ENCODE assay signal across 8 cellular contexts in genomic region chr12:50222275-50222783, GRCh38. TPM values are rescaled to one million over a fixed set of nuclear protein-coding genes. Genes with fewer than 3 reads are reported as not detected.
DNase-seq lines count a peak whose midpoint lies in the region; ATAC-seq and TF ChIP-seq lines count a peak whose summit lies in the region.

No MANE protein-coding gene starts in this region.

- H3K27ac Mint-ChIP-seq in CD4-positive, alpha-beta T cell = no peak overlapping the region
- H3K27ac Mint-ChIP-seq in GM23338 (no peak overlapping the region), glutamatergic neuron (ENCODE audit: unreplicated experiment) (no peak overlapping the region)
- no peak overlapping the region for H3K27ac Mint-ChIP-seq in activated naive CD8-positive, alpha-beta T cell treated with anti-CD3 and anti-CD28 coated beads, Interleukin-2, amount 10 ng/mL, durations not matched to agents 7 days and 5 days

- CTCF ChIA-PET in CD4-positive, alpha-beta T cell (lab: Charles Lee) = interaction anchor here (0.6 to 2.1 kb wide), 6 partner anchors 11 to 277 kb away, joined by 3 to 8 read pairs (median 4); partner anchors contain the start of genes COX14 and SMARCD1

- peak overlapping the region; percentile 85 for H3K4me2 ChIP-seq in GM23338

- peak overlapping the region; percentile 51 for H3K27ac ChIP-seq in CD4-positive, alpha-beta T cell (ENCODE audit: low read depth, low read length)
- peak overlapping the region; percentile 76 for H3K27ac ChIP-seq in GM23338 (ENCODE audit: low read depth)

- peaks cover 15% of the 10 kb centered on the region for H3K4me1 ChIP-seq in GM23338 (ENCODE audit: insufficient read depth)

- no peaks in the 10 kb centered on the region for H3K27me3 ChIP-seq in CD4-positive, alpha-beta T cell (ENCODE audit: control insufficient read depth, insufficient read depth, low read length)
- H3K27me3 ChIP-seq in GM23338 (ENCODE audit: insufficient read depth) = no peaks in the 10 kb centered on the region

- DNase-seq in CD4-positive, alpha-beta T cell = no peak
- peak; percentile 80 for DNase-seq in GM23338 (ENCODE audit: low spot score)
- peak; percentile 88 for DNase-seq in NCI-H69 (lab: John Stamatoyannopoulos, UW)
- DNase-seq in activated naive CD8-positive, alpha-beta T cell treated with anti-CD3 and anti-CD28 coated beads, Interleukin-2, amount 10 ng/mL, durations not matched to agents 7 days and 5 days = no peak
- peak; percentile 55 for DNase-seq in glutamatergic neuron
- DNase-seq in omental fat pad (ENCODE audit: low spot score) = no peak

- peak; percentile 49 for ATAC-seq in CD4-positive, alpha-beta T cell (ENCODE audit: poor library complexity)
- ATAC-seq in GM23338 (peak; percentile 90), omental fat pad (ENCODE audit: low FRiP score) (peak; percentile 81), HG03571 (IDR thresholded peaks at IDR 0.05; ENCODE audit: unreplicated experiment) (no peak), GM19035 (IDR thresholded peaks at IDR 0.05; ENCODE audit: unreplicated experiment) (no peak)
- peak; percentile 40 for ATAC-seq in activated naive CD8-positive, alpha-beta T cell treated with anti-CD3 and anti-CD28 coated beads, Interleukin-2, amount 10 ng/mL, durations not matched to agents 7 days and 5 days (ENCODE audit: low read depth)

- H3K4me3 Mint-ChIP-seq in CD4-positive, alpha-beta T cell = no peak overlapping the region
- H3K4me3 Mint-ChIP-seq in GM23338 (no peak overlapping the region), glutamatergic neuron (ENCODE audit: unreplicated experiment) (no peak overlapping the region)
- H3K4me3 Mint-ChIP-seq in activated naive CD8-positive, alpha-beta T cell treated with anti-CD3 and anti-CD28 coated beads, Interleukin-2, amount 10 ng/mL, durations not matched to agents 7 days and 5 days = no peak overlapping the region

- H3K4me1 Mint-ChIP-seq in CD4-positive, alpha-beta T cell (ENCODE audit: low read depth) = peaks cover 25% of the 10 kb centered on the region
- H3K4me1 Mint-ChIP-seq in GM23338 = peaks cover 13% of the 10 kb centered on the region
- H3K4me1 Mint-ChIP-seq in activated naive CD8-positive, alpha-beta T cell treated with anti-CD3 and anti-CD28 coated beads, Interleukin-2, amount 10 ng/mL, durations not matched to agents 7 days and 5 days = peaks cover 20% of the 10 kb centered on the region
- peaks cover 3% of the 10 kb centered on the region for H3K4me1 Mint-ChIP-seq in glutamatergic neuron (ENCODE audit: low read depth, unreplicated experiment)

- no peaks in the 10 kb centered on the region for H3K36me3 Mint-ChIP-seq in CD4-positive, alpha-beta T cell (ENCODE audit: low read depth)
- peaks cover 8% of the 10 kb centered on the region; the same call in 2 of the 3 replicates for H3K36me3 Mint-ChIP-seq in GM23338 (ENCODE audit: low read depth)
- no peaks in the 10 kb centered on the region for H3K36me3 Mint-ChIP-seq in activated naive CD8-positive, alpha-beta T cell treated with anti-CD3 and anti-CD28 coated beads, Interleukin-2, amount 10 ng/mL, durations not matched to agents 7 days and 5 days
- H3K36me3 Mint-ChIP-seq in glutamatergic neuron (ENCODE audit: unreplicated experiment) = no peaks in the 10 kb centered on the region

- H3K27me3 Mint-ChIP-seq in CD4-positive, alpha-beta T cell = no peaks in the 10 kb centered on the region
- H3K27me3 Mint-ChIP-seq in GM23338 (ENCODE audit: insufficient read depth, low read depth, poor library complexity) (peaks cover 6% of the 10 kb centered on the region), glutamatergic neuron (ENCODE audit: unreplicated experiment) (peaks cover 2% of the 10 kb centered on the region)
- H3K27me3 Mint-ChIP-seq in activated naive CD8-positive, alpha-beta T cell treated with anti-CD3 and anti-CD28 coated beads, Interleukin-2, amount 10 ng/mL, durations not matched to agents 7 days and 5 days = no peaks in the 10 kb centered on the region

- H3K9me3 ChIP-seq in CD4-positive, alpha-beta T cell (ENCODE audit: control insufficient read depth, low read length) = no peaks in the 10 kb centered on the region

- H4K20me1 ChIP-seq in GM23338 (replicated peaks; ENCODE audit: insufficient read depth) = no peaks in the 10 kb centered on the region

- peaks cover 45% of the 10 kb centered on the region for H3K79me2 ChIP-seq in GM23338 (replicated peaks; ENCODE audit: insufficient read depth)

- POLR2A ChIA-PET in CD4-positive, alpha-beta T cell (lab: Charles Lee) = interaction anchor here (0.6 to 4.6 kb wide), 9 partner anchors 10 to 137 kb away, joined by 3 to 57 read pairs (median 5); partner anchors contain the start of genes CERS5, COX14, LIMA1 and SMARCD1
- POLR2A ChIA-PET in activated naive CD8-positive, alpha-beta T cell treated with anti-CD3 and anti-CD28 coated beads, Interleukin-2, amount 10 ng/mL, durations not matched to agents 7 days and 5 days (lab: Charles Lee) = interaction anchor here (1.4 to 2.8 kb wide), 4 partner anchors 11 to 137 kb away, joined by 7 to 20 read pairs (median 11); partner anchors contain the start of genes COX14, LIMA1 and SMARCD1

- H3K36me3 ChIP-seq in GM23338 (ENCODE audit: insufficient read depth) = no peaks in the 10 kb centered on the region

- peak overlapping the region; percentile 60 for H3K4me3 ChIP-seq in GM23338

- no peaks in the 10 kb centered on the region for H3K9me3 Mint-ChIP-seq in CD4-positive, alpha-beta T cell
- H3K9me3 Mint-ChIP-seq in GM23338 = no peaks in the 10 kb centered on the region
- H3K9me3 Mint-ChIP-seq in activated naive CD8-positive, alpha-beta T cell treated with anti-CD3 and anti-CD28 coated beads, Interleukin-2, amount 10 ng/mL, durations not matched to agents 7 days and 5 days = no peaks in the 10 kb centered on the region
- H3K9me3 Mint-ChIP-seq in glutamatergic neuron (ENCODE audit: unreplicated experiment) = peaks cover 2% of the 10 kb centered on the region

- TF ChIP-seq CTCF in CD4-positive, alpha-beta T cell (IDR thresholded peaks at IDR 0.05) = no peak
- peak in 1 of 2 experiments; percentile 19; a peak in 1 of 4 replicates for TF ChIP-seq CTCF in GM23338 (conservative IDR thresholded peaks at IDR 0.05; ENCODE audit: low read depth in 2 of 2)
- TF ChIP-seq CTCF in glutamatergic neuron (IDR thresholded peaks at IDR 0.05; ENCODE audit: partially characterized antibody, unreplicated experiment) = no peak
- TF ChIP-seq CTCF in omental fat pad (IDR thresholded peaks at IDR 0.05) = no peak

- intact Hi-C loops in CD4-positive, alpha-beta T cell (cut with DNase I, micrococcal nuclease) = loop anchor here (5.0 kb wide), 2 partner anchors 60 to 180 kb away; partner anchors contain the start of genes LIMA1 (in 2 of the 2) and LARP4 (in 1 of the 2)

- H3F3A ChIP-seq in GM23338 (replicated peaks; ENCODE audit: low read depth) = no peaks in the 10 kb centered on the region

- H2AFZ ChIP-seq in GM23338 = no peak overlapping the region

- no peaks in the 10 kb centered on the region for H3K9me2 ChIP-seq in GM23338 (ENCODE audit: insufficient read depth)

TF ChIP-seq in GM23338, 12 proteins besides CTCF, POLR2A, EP300 and RAD21 (continues in another document):
- TF ChIP-seq POLR2AphosphoS5 (IDR thresholded peaks at IDR 0.05; ENCODE audit: low read depth) = peak; percentile 76

RNA-seq across cellular contexts. Expression of gene CERS5, which starts 55.2 kb away (rescaled TPM):
- 10 to 100 TPM; 42.3 to 44.5 TPM for total RNA-seq in CD4-positive, alpha-beta T cell
- total RNA-seq in GM23338 (2014; rRNA removed; shearing (Covaris generic)) = 50.2 and 56.5 TPM in 2 replicates
- 42.7 and 45.4 TPM in 2 replicates for polyA plus RNA-seq in GM23338 (2016; fragmentation: Nextera tagmentation; extraction: Ambion mirVana)
- total RNA-seq in activated naive CD8-positive, alpha-beta T cell treated with anti-CD3 and anti-CD28 coated beads, Interleukin-2, amount 10 ng/mL, durations not matched to agents 7 days and 5 days = 10 to 100 TPM; 47.1 to 53.0 TPM
- 125 TPM for total RNA-seq in glutamatergic neuron (ENCODE audit: unreplicated experiment)
- 10 to 100 TPM; 20.0 to 27.6 (median 24.6) TPM for total RNA-seq in omental fat pad

Comparison
In these comparisons a context has a peak if more than half of its experiments do, and no peak if none do; other contexts are left out.
1. ATAC-seq: peak in CD4-positive, alpha-beta T cell (single experiment), GM23338 (single experiment), activated naive CD8-positive, alpha-beta T cell treated with anti-CD3 and anti-CD28 coated beads, Interleukin-2, amount 10 ng/mL, durations not matched to agents 7 days and 5 days (single experiment) and omental fat pad (single experiment); none in HG03571 (single experiment) and GM19035 (single experiment).
2. DNase-seq: peak in GM23338 (single experiment), NCI-H69 (single experiment) and glutamatergic neuron (single experiment); none in CD4-positive, alpha-beta T cell (0 of 10), activated naive CD8-positive, alpha-beta T cell treated with anti-CD3 and anti-CD28 coated beads, Interleukin-2, amount 10 ng/mL, durations not matched to agents 7 days and 5 days (single experiment) and omental fat pad (single experiment).